In the genomic region with DNA sequence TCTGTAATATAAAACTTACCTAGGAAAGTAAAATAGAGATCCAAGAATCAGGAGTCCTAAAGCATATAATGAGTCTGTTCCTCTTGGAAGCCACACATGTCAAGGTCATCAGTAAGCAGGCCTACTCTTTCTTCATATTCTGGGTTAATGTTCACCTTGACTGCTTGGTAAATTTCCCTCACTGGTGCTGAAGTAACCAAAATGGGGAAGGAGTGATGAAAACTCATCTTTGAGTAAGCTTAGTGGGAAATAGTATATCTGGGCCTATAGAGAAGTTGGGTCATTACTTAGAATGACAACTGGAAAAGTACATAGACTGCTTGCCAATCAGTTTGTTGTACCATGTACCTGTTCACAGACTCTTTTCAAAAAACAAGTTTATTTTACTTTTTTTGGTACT, we compare ENCODE assay signal across 27 cellular contexts. TPM values are rescaled to one million over a fixed set of nuclear protein-coding genes. Genes with fewer than 3 reads are reported as not detected.
DNase-seq lines count a peak whose midpoint lies in the region; ATAC-seq and TF ChIP-seq lines count a peak whose summit lies in the region.
"Had no signal": no experiment of that assay in that cellular context is flagged by ENCODE, and none has a peak within 500 bp of the region (broad histone marks: within the 10 kb centered on the region; RNA-seq: fewer than 3 reads in every experiment).

No MANE protein-coding gene starts in this region.

- H3K27ac ChIP-seq in CD8-positive, alpha-beta T cell (ENCODE audit: low read depth, low read length): no peak overlapping the region
- H3K27ac ChIP-seq in right lobe of liver: peak overlapping the region in 2 of 3 donors; percentile 56 to 60
- H3K27ac ChIP-seq: ovary, uterus had no signal

- POLR2A ChIA-PET in CD8-positive, alpha-beta T cell (lab: Charles Lee): no interaction called here

- CTCF ChIA-PET in CD8-positive, alpha-beta T cell (lab: Charles Lee): no interaction called here

- no peak overlapping the region for H3K4me3 Mint-ChIP-seq in CD8-positive, alpha-beta T cell
- H3K4me3 Mint-ChIP-seq in stimulated activated effector memory CD8-positive, alpha-beta T cell treated with anti-CD3 and anti-CD28 coated beads, Interleukin-12 subunit alpha, Interleukin-12 subunit beta, amount 100 ng/mL, for 72 hours: no peak overlapping the region
- H3K4me3 Mint-ChIP-seq: nephron progenitor cell had no signal

- intact Hi-C loops in CD8-positive, alpha-beta T cell (cut with DNase I, micrococcal nuclease): no loop called here
- intact Hi-C loops in right lobe of liver (cut with DNase I): no loop called here
- intact Hi-C loops in Right ventricle myocardium inferior (cut with DNase I): no loop called here

- no peak for ATAC-seq in CD8-positive, alpha-beta T cell
- ATAC-seq in HG02678 (IDR thresholded peaks at IDR 0.05; ENCODE audit: unreplicated experiment): peak; percentile 45
- peak; percentile 75 to 91 (median 86) for ATAC-seq in right lobe of liver
- ATAC-seq in stimulated activated effector memory CD8-positive, alpha-beta T cell treated with anti-CD3 and anti-CD28 coated beads, Interleukin-12 subunit alpha, Interleukin-12 subunit beta, amount 100 ng/mL, for 72 hours: no peak
- no peak for ATAC-seq in Right ventricle myocardium inferior
- ATAC-seq in GM19467 (IDR thresholded peaks at IDR 0.05; ENCODE audit: unreplicated experiment): no peak
- ATAC-seq: stimulated activated naive CD8-positive, alpha-beta T cell treated with anti-CD3 and anti-CD28 coated beads, Interleukin-15, Interleukin-2, amounts not matched to agents 100 U/mL and 50 U/mL, for 24 hours had no signal

- no peak for TF ChIP-seq POLR2A in right lobe of liver (IDR thresholded peaks at IDR 0.05)

- H3K9me3 Mint-ChIP-seq in CD8-positive, alpha-beta T cell: no peaks in the 10 kb centered on the region
- no peaks in the 10 kb centered on the region for H3K9me3 Mint-ChIP-seq in stimulated activated effector memory CD8-positive, alpha-beta T cell treated with anti-CD3 and anti-CD28 coated beads, Interleukin-12 subunit alpha, Interleukin-12 subunit beta, amount 100 ng/mL, for 72 hours
- H3K9me3 Mint-ChIP-seq: nephron progenitor cell had no signal

- DNase-seq in CD8-positive, alpha-beta T cell: no peak
- DNase-seq in SKM-1 treated with dmso at 0.1 percent for 144 hours (lab: John Stamatoyannopoulos, UW; ENCODE audit: unreplicated experiment): peak; percentile 30
- no peak for DNase-seq in right lobe of liver
- DNase-seq in stimulated activated effector memory CD8-positive, alpha-beta T cell treated with anti-CD3 and anti-CD28 coated beads, Interleukin-12 subunit alpha, Interleukin-12 subunit beta, amount 100 ng/mL, for 72 hours (ENCODE audit: low spot score in 2 of 2): no peak
- no peak for DNase-seq in Right ventricle myocardium inferior (ENCODE audit: missing footprints)
- DNase-seq: ACHN; activated CD4-positive, alpha-beta T cell treated with anti-CD3 and anti-CD28 coated beads, Interleukin-2, amount 50 U/mL, for 4 hours; activated CD4-positive, CD25-positive, alpha-beta regulatory T cell; activated naive CD4-positive, alpha-beta T cell treated with Interleukin-2 at 50 U/mL for 16 hours; amniotic stem cell; brain microvascular endothelial cell; COR-L47; DMS53; NCI-H1092; NCI-H1694; NCI-H82; nephron progenitor cell; ovary; RPMI8226; stimulated activated naive CD8-positive, alpha-beta T cell treated with anti-CD3 and anti-CD28 coated beads, Interleukin-15, Interleukin-2, amounts not matched to agents 100 U/mL and 50 U/mL, for 24 hours; uterus had no signal

- no peak for TF ChIP-seq CTCF in CD8-positive, alpha-beta T cell (IDR thresholded peaks at IDR 0.05)
- TF ChIP-seq CTCF in right lobe of liver (IDR thresholded peaks at IDR 0.05): no peak

- H3K4me1 Mint-ChIP-seq in CD8-positive, alpha-beta T cell (ENCODE audit: low read depth): peaks cover 31% of the 10 kb centered on the region
- peaks cover 7% of the 10 kb centered on the region for H3K4me1 Mint-ChIP-seq in stimulated activated effector memory CD8-positive, alpha-beta T cell treated with anti-CD3 and anti-CD28 coated beads, Interleukin-12 subunit alpha, Interleukin-12 subunit beta, amount 100 ng/mL, for 72 hours

- peaks cover 5% of the 10 kb centered on the region for H3K36me3 ChIP-seq in CD8-positive, alpha-beta T cell (ENCODE audit: insufficient read depth, low read length)
- peaks cover 0 to 3% (median 0%) of the 10 kb centered on the region in 4 donors for H3K36me3 ChIP-seq in right lobe of liver
- H3K36me3 ChIP-seq: brain microvascular endothelial cell, HAP-1, ovary, uterus had no signal

- H3K27me3 ChIP-seq in CD8-positive, alpha-beta T cell (ENCODE audit: insufficient read depth, low read length): no peaks in the 10 kb centered on the region
- no peaks in the 10 kb centered on the region for H3K27me3 ChIP-seq in right lobe of liver
- H3K27me3 ChIP-seq: brain microvascular endothelial cell, ovary, uterus had no signal

- peaks cover 22% of the 10 kb centered on the region for H3K4me1 ChIP-seq in CD8-positive, alpha-beta T cell (ENCODE audit: insufficient read depth, low read length)
- peaks cover 0 to 47% (median 9%) of the 10 kb centered on the region in 4 donors for H3K4me1 ChIP-seq in right lobe of liver

- peak overlapping the region; percentile 41 for H3K27ac Mint-ChIP-seq in CD8-positive, alpha-beta T cell
- no peak overlapping the region for H3K27ac Mint-ChIP-seq in stimulated activated effector memory CD8-positive, alpha-beta T cell treated with anti-CD3 and anti-CD28 coated beads, Interleukin-12 subunit alpha, Interleukin-12 subunit beta, amount 100 ng/mL, for 72 hours
- H3K27ac Mint-ChIP-seq: nephron progenitor cell had no signal

- H3K4me3 ChIP-seq in CD8-positive, alpha-beta T cell (ENCODE audit: low read depth, low read length): no peak overlapping the region
- no peak overlapping the region for H3K4me3 ChIP-seq in right lobe of liver
- H3K4me3 ChIP-seq: HAP-1, lung, ovary, smooth muscle cell, thoracic aorta, uterus had no signal

- H3K27me3 Mint-ChIP-seq in CD8-positive, alpha-beta T cell (ENCODE audit: low read depth): no peaks in the 10 kb centered on the region

- peaks cover 10% of the 10 kb centered on the region for H3K36me3 Mint-ChIP-seq in CD8-positive, alpha-beta T cell
- peaks cover 25% of the 10 kb centered on the region for H3K36me3 Mint-ChIP-seq in stimulated activated effector memory CD8-positive, alpha-beta T cell treated with anti-CD3 and anti-CD28 coated beads, Interleukin-12 subunit alpha, Interleukin-12 subunit beta, amount 100 ng/mL, for 72 hours

- H3K9me3 ChIP-seq in CD8-positive, alpha-beta T cell (ENCODE audit: low read length): no peaks in the 10 kb centered on the region
- no peaks in the 10 kb centered on the region for H3K9me3 ChIP-seq in right lobe of liver
- H3K9me3 ChIP-seq: HAP-1, ovary, thoracic aorta, uterus had no signal

RNA-seq across cellular contexts. Expression of a gene that starts 6.6 kb away (rescaled TPM):
- total RNA-seq in CD8-positive, alpha-beta T cell: 10 to 100 TPM; 51.0 to 51.6 TPM
- 1 to 10 TPM; 2.7 to 8.5 (median 3.5) TPM for total RNA-seq in right lobe of liver
- total RNA-seq in Right ventricle myocardium inferior: 27.4 TPM

RNA-seq across cellular contexts. Expression of a gene that starts 32.4 kb away (rescaled TPM):
- 100 to 1,000 TPM; 247 to 248 TPM for total RNA-seq in CD8-positive, alpha-beta T cell
- total RNA-seq in right lobe of liver (10 to 100 TPM; 29.1 to 70.4 (median 50.9) TPM), Right ventricle myocardium inferior (80.6 TPM)

Comparison
In these comparisons a context has a peak if more than half of its experiments do, and no peak if none do; other contexts are left out.
1. ATAC-seq: peak in HG02678 (single experiment) and right lobe of liver (4 of 4); none in CD8-positive, alpha-beta T cell (single experiment), stimulated activated effector memory CD8-positive, alpha-beta T cell treated with anti-CD3 and anti-CD28 coated beads, Interleukin-12 subunit alpha, Interleukin-12 subunit beta, amount 100 ng/mL, for 72 hours (single experiment), Right ventricle myocardium inferior (single experiment) and GM19467 (single experiment).